In genomic region chr3:141379250-141379872, GRCh38 we compare ENCODE assay signal across 9 cellular contexts. TPM values are rescaled to one million over a fixed set of nuclear protein-coding genes. Genes with fewer than 3 reads are reported as not detected.
DNase-seq lines count a peak whose midpoint lies in the region; ATAC-seq, FAIRE-seq and TF ChIP-seq lines count a peak whose summit lies in the region.
"Had no signal": no experiment of that assay in that cellular context is flagged by ENCODE, and none has a peak within 500 bp of the region (broad histone marks: within the 10 kb centered on the region; RNA-seq: fewer than 3 reads in every experiment).

No MANE protein-coding gene starts in this region.

- no peaks in the 10 kb centered on the region for H3K9me3 ChIP-seq in CD8-positive, alpha-beta memory T cell (ENCODE audit: low read length)
- H3K9me3 ChIP-seq in PC-3 (ENCODE audit: low read length): no peaks in the 10 kb centered on the region

- intact Hi-C loops in posterior vena cava (cut with DNase I): no loop called here
- intact Hi-C loops in PC-3 (cut with micrococcal nuclease): no loop called here

- CTCF ChIA-PET in CD8-positive, alpha-beta memory T cell (lab: Charles Lee): interaction anchor here (0.7 to 2.3 kb wide), 6 partner anchors 9 to 67 kb away, joined by 3 to 11 read pairs (median 4); no protein-coding TSS in a partner anchor
- CTCF ChIA-PET in activated CD4-positive, alpha-beta memory T cell treated with anti-CD3 and anti-CD28 coated beads, Interleukin-2, amount 10 ng/mL, durations not matched to agents 7 days and 5 days (lab: Charles Lee): interaction anchor here (0.9 to 1.9 kb wide), 4 partner anchors 9 to 63 kb away, joined by 3 to 11 read pairs (median 4); no protein-coding TSS in a partner anchor
- CTCF ChIA-PET in PC-3 (lab: Charles Lee): no interaction called here

- no peak overlapping the region for H2AFZ ChIP-seq in PC-3 (ENCODE audit: low read length)
- H2AFZ ChIP-seq: parathyroid adenoma had no signal

- peaks cover 33 to 48% (median 47%) of the 10 kb centered on the region in 3 donors for H3K4me1 Mint-ChIP-seq in CD8-positive, alpha-beta memory T cell
- peaks cover 63% of the 10 kb centered on the region for H3K4me1 Mint-ChIP-seq in activated CD4-positive, alpha-beta memory T cell treated with anti-CD3 and anti-CD28 coated beads, Interleukin-2, amount 10 ng/mL, durations not matched to agents 7 days and 5 days

- no peak overlapping the region for H3K4me2 ChIP-seq in PC-3 (ENCODE audit: low read length)

- peaks cover 0 to 4% (median 2%) of the 10 kb centered on the region in 3 donors for H3K36me3 Mint-ChIP-seq in CD8-positive, alpha-beta memory T cell
- H3K36me3 Mint-ChIP-seq in activated CD4-positive, alpha-beta memory T cell treated with anti-CD3 and anti-CD28 coated beads, Interleukin-2, amount 10 ng/mL, durations not matched to agents 7 days and 5 days (ENCODE audit: low read depth): peaks cover 36% of the 10 kb centered on the region

- no peak for TF ChIP-seq CTCF in PC-3 (conservative IDR thresholded peaks at IDR 0.05; ENCODE audit: low read depth, low read length)

- H3K27me3 ChIP-seq in CD8-positive, alpha-beta memory T cell (ENCODE audit: insufficient read depth, low read length, poor library complexity, severe bottlenecking): no peaks in the 10 kb centered on the region
- no peaks in the 10 kb centered on the region for H3K27me3 ChIP-seq in PC-3 (ENCODE audit: low read length)

- no TSS peak for BruUV-seq in PC-3 (replicated peaks; lab: Mats Ljungman, UMichigan)

- no peaks in the 10 kb centered on the region for H3K9me2 ChIP-seq in PC-3 (replicated peaks; ENCODE audit: low read length)

- peak; percentile 98 for FAIRE-seq in GM19239 (lab: Jason Lieb, UNC)

- peak overlapping the region; percentile 86 to 98 (median 96) for H3K27ac Mint-ChIP-seq in CD8-positive, alpha-beta memory T cell
- peak overlapping the region; percentile 98 for H3K27ac Mint-ChIP-seq in activated CD4-positive, alpha-beta memory T cell treated with anti-CD3 and anti-CD28 coated beads, Interleukin-2, amount 10 ng/mL, durations not matched to agents 7 days and 5 days

- no peaks in the 10 kb centered on the region for H3K9me3 Mint-ChIP-seq in CD8-positive, alpha-beta memory T cell
- H3K9me3 Mint-ChIP-seq in activated CD4-positive, alpha-beta memory T cell treated with anti-CD3 and anti-CD28 coated beads, Interleukin-2, amount 10 ng/mL, durations not matched to agents 7 days and 5 days: peaks cover 5% of the 10 kb centered on the region

- DNase-seq in CD8-positive, alpha-beta memory T cell: peak in 2 of 5 donors; percentile 41 to 68
- no peak for DNase-seq in GM19239 (ENCODE audit: insufficient read length, low spot score)
- peak; percentile 58 for DNase-seq in activated CD4-positive, alpha-beta memory T cell treated with anti-CD3 and anti-CD28 coated beads, Interleukin-2, amount 10 ng/mL, durations not matched to agents 7 days and 5 days
- no peak for DNase-seq in NCI-H2029 treated with DMSO at 0.1 percent for 48 hours (lab: John Stamatoyannopoulos, UW)
- no peak for DNase-seq in NCI-H2196 treated with DMSO at 0.1 percent for 48 hours (lab: John Stamatoyannopoulos, UW; ENCODE audit: unreplicated experiment)
- no peak for DNase-seq in posterior vena cava (ENCODE audit: low spot score)
- DNase-seq in PC-3: no peak

- peak overlapping the region; percentile 52 to 89 (median 80) for H3K4me3 Mint-ChIP-seq in CD8-positive, alpha-beta memory T cell
- peak overlapping the region; percentile 60 for H3K4me3 Mint-ChIP-seq in activated CD4-positive, alpha-beta memory T cell treated with anti-CD3 and anti-CD28 coated beads, Interleukin-2, amount 10 ng/mL, durations not matched to agents 7 days and 5 days

- ATAC-seq in HG03060 (IDR thresholded peaks at IDR 0.05; ENCODE audit: low read depth, unreplicated experiment) (peak; percentile 27), PC-3 (no peak)

- H4K20me1 ChIP-seq in PC-3 (ENCODE audit: low read length): no peaks in the 10 kb centered on the region

- POLR2A ChIA-PET in CD8-positive, alpha-beta memory T cell (lab: Charles Lee): interaction anchor here (0.8 to 1.9 kb wide), 7 partner anchors 9 to 73 kb away, joined by 3 to 10 read pairs (median 4); no protein-coding TSS in a partner anchor
- POLR2A ChIA-PET in activated CD4-positive, alpha-beta memory T cell treated with anti-CD3 and anti-CD28 coated beads, Interleukin-2, amount 10 ng/mL, durations not matched to agents 7 days and 5 days (lab: Charles Lee): interaction anchor here (0.7 to 18.6 kb wide), 10 partner anchors 10 to 496 kb away, joined by 3 to 320 read pairs (median 4); partner anchors contain the start of gene PXYLP1
- POLR2A ChIA-PET in PC-3 (lab: Charles Lee; ENCODE audit: unreplicated experiment): no interaction called here

- H3K27me3 Mint-ChIP-seq in CD8-positive, alpha-beta memory T cell: no peaks in the 10 kb centered on the region
- no peaks in the 10 kb centered on the region for H3K27me3 Mint-ChIP-seq in activated CD4-positive, alpha-beta memory T cell treated with anti-CD3 and anti-CD28 coated beads, Interleukin-2, amount 10 ng/mL, durations not matched to agents 7 days and 5 days

- H3K9ac ChIP-seq in PC-3 (ENCODE audit: low read length): no peak overlapping the region
- H3K9ac ChIP-seq: parathyroid adenoma had no signal

- no peaks in the 10 kb centered on the region for H3K36me3 ChIP-seq in CD8-positive, alpha-beta memory T cell (ENCODE audit: insufficient read depth, low read length)
- no peaks in the 10 kb centered on the region for H3K36me3 ChIP-seq in PC-3 (ENCODE audit: low read depth, low read length)

- peak overlapping the region; percentile 54 for H3K27ac ChIP-seq in CD8-positive, alpha-beta memory T cell (ENCODE audit: low read depth, low read length)
- no peak overlapping the region for H3K27ac ChIP-seq in PC-3 (ENCODE audit: low read length)

- H3K4me1 ChIP-seq in CD8-positive, alpha-beta memory T cell (ENCODE audit: insufficient read depth, low read length): peaks cover 16% of the 10 kb centered on the region
- H3K4me1 ChIP-seq in PC-3 (ENCODE audit: insufficient read depth, low read length): no peaks in the 10 kb centered on the region

- no peaks in the 10 kb centered on the region for H3K79me2 ChIP-seq in PC-3 (ENCODE audit: low read length)

- no peak overlapping the region for H3K4me3 ChIP-seq in CD8-positive, alpha-beta memory T cell (ENCODE audit: low read length)
- H3K4me3 ChIP-seq in PC-3 (ENCODE audit: low read length): no peak overlapping the region

- no peaks in the 10 kb centered on the region for H3F3A ChIP-seq in PC-3 (ENCODE audit: low read length, unreplicated experiment)

RNA-seq across cellular contexts. Expression of gene ZBTB38, which starts 11.1 kb away (rescaled TPM):
- 10 to 100 TPM; 78.6 to 87.1 TPM for total RNA-seq in CD8-positive, alpha-beta memory T cell
- 115 TPM for polyA plus RNA-seq in CD8-positive, alpha-beta memory T cell
- 10 to 100 TPM; 36.0 to 39.6 TPM for total RNA-seq in activated CD4-positive, alpha-beta memory T cell treated with anti-CD3 and anti-CD28 coated beads, Interleukin-2, amount 10 ng/mL, durations not matched to agents 7 days and 5 days
- total RNA-seq in posterior vena cava (100 to 1,000 TPM; 101 to 125 TPM), PC-3 (2014; rRNA removed) (17.0 and 19.6 TPM in 2 replicates)
